In genomic region chr19:3826163-3826562, GRCh38 we compare ENCODE assay signal across 1 cellular context.
TF ChIP-seq lines count a peak whose summit lies in the region.

No MANE protein-coding gene starts in this region.

TF ChIP-seq in K562, 482 proteins besides CTCF, POLR2A, EP300 and RAD21:
- TF ChIP-seq POLR2B (IDR thresholded peaks at IDR 0.05; ENCODE audit: low read depth, partially characterized antibody) (no peak), NCOA6 (IDR thresholded peaks at IDR 0.05) (no peak), ZFP1 (CRISPR knock-in tag; IDR thresholded peaks at IDR 0.05) (no peak), SIX5 (IDR thresholded peaks at IDR 0.05; ENCODE audit: borderline replicate concordance in 1 of 2, insufficient read depth in 1 of 2, low read depth in 1 of 2, low read length in 2 of 2) (no peak), CUX1 (CRISPR knock-in tag; IDR thresholded peaks at IDR 0.05) (no peak), ZBTB49 (CRISPR knock-in tag; IDR thresholded peaks at IDR 0.05; ENCODE audit: borderline replicate concordance) (no peak), SMAD4 (CRISPR knock-in tag; conservative IDR thresholded peaks at IDR 0.05) (no peak)
